ENCODE assay signal across 10 cellular contexts in the genomic region with DNA sequence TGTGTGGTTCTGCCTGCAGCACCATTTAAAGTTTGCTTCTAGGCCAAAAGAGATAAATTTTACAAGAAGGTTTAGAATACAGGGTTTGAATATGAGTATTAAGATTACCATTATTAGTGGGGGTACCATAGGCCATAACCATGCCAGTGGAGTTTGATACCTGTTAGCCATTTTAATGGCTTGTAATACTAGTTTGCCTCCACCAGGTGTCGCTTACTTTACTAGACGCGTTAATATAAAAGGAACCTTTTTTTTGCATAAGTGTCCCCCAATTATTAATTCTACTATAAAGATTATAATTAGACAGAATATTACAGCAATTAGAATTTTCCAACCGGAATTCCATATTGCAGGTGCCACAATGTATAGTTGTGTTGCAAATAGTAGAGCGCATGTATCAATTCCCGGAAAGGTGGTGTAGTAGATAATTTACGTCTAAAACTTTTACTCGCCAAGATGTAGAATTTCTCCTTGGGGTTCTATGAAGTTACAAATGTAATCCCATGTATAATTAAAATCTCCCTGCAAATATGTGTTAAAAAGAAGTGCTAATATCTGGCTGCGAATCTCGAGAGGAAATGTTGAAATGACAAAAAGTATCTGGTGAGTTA. TPM values are rescaled to one million over a fixed set of nuclear protein-coding genes. Genes with fewer than 3 reads are reported as not detected.
DNase-seq lines count a peak whose midpoint lies in the region; ATAC-seq, FAIRE-seq and TF ChIP-seq lines count a peak whose summit lies in the region.
"Had no signal": no experiment of that assay in that cellular context is flagged by ENCODE, and none has a peak within 500 bp of the region (broad histone marks: within the 10 kb centered on the region; RNA-seq: fewer than 3 reads in every experiment).

No MANE protein-coding gene starts in this region.

- no peak for ATAC-seq in Right ventricle myocardium superior (ENCODE audit: poor library complexity)
- ATAC-seq in Panc1 = no peak
- no peak for ATAC-seq in GM21723 (IDR thresholded peaks at IDR 0.05; ENCODE audit: unreplicated experiment)
- no peak for ATAC-seq in GM18909 (IDR thresholded peaks at IDR 0.05; ENCODE audit: poor library complexity, unreplicated experiment)
- ATAC-seq: left cardiac atrium had no signal

- DNase-seq in left ventricle myocardium inferior (no peak), Right ventricle myocardium superior (no peak), Panc1 (ENCODE audit: low read depth, low spot score) (no peak), fibroblast of the aortic adventitia (ENCODE audit: low read depth) (peak; percentile 2), urothelium cell line (ENCODE audit: low spot score) (peak; percentile 17), uterus (no peak)
- DNase-seq: activated T-cell treated with anti-CD3 and anti-CD28 coated beads, Interleukin-2, amount 50 U/mL, for 1 hour; left cardiac atrium had no signal

- H3K27me3 ChIP-seq in left ventricle myocardium inferior (ENCODE audit: low read depth) (peaks cover 19% of the 10 kb centered on the region), Panc1 (ENCODE audit: control insufficient read depth, insufficient read depth, low read length) (peaks cover 2% of the 10 kb centered on the region; the same call in 1 of the 2 replicates), uterus (no peaks in the 10 kb centered on the region)

- no peaks in the 10 kb centered on the region for H3K36me3 ChIP-seq in left ventricle myocardium inferior
- no peaks in the 10 kb centered on the region for H3K36me3 ChIP-seq in Panc1 (ENCODE audit: control insufficient read depth, insufficient read depth, low read length)
- no peaks in the 10 kb centered on the region for H3K36me3 ChIP-seq in uterus

- no peaks in the 10 kb centered on the region for H3K4me1 ChIP-seq in left ventricle myocardium inferior
- no peaks in the 10 kb centered on the region for H3K4me1 ChIP-seq in Panc1 (ENCODE audit: control insufficient read depth, insufficient read depth, low read length)
- H3K4me1 ChIP-seq in uterus = no peaks in the 10 kb centered on the region

- CTCF ChIA-PET in Panc1 (lab: Charles Lee) = interaction anchor here (1.1 kb wide), 1 partner anchor 26 kb away, joined by 7 read pairs; no protein-coding TSS in a partner anchor

- no peak for FAIRE-seq in urothelium cell line (lab: Jason Lieb, UNC)

- H3K9me3 ChIP-seq in left ventricle myocardium inferior (replicated peaks) (no peaks in the 10 kb centered on the region), Panc1 (ENCODE audit: control insufficient read depth, insufficient read depth, low read depth, low read length) (no peaks in the 10 kb centered on the region), uterus (no peaks in the 10 kb centered on the region)

- no peak overlapping the region for H3K4me3 ChIP-seq in left ventricle myocardium inferior
- H3K4me3 ChIP-seq in Panc1 (ENCODE audit: low read depth in 2 of 2, low read length in 2 of 2) = no peak overlapping the region
- no peak overlapping the region for H3K4me3 ChIP-seq in fibroblast of the aortic adventitia (ENCODE audit: low read depth, low read length)
- H3K4me3 ChIP-seq in uterus = no peak overlapping the region

- no TSS peak for BruUV-seq in Panc1 (replicated peaks; lab: Mats Ljungman, UMichigan)

- no peak for TF ChIP-seq POLR2A in uterus (IDR thresholded peaks at IDR 0.05)

- H3K27ac ChIP-seq in left ventricle myocardium inferior (replicated peaks) (no peak overlapping the region), Panc1 (ENCODE audit: low read length) (no peak overlapping the region), uterus (no peak overlapping the region)

- POLR2A ChIA-PET in Panc1 (lab: Charles Lee) = no interaction called here

- TF ChIP-seq CTCF in left ventricle myocardium inferior (IDR thresholded peaks at IDR 0.05; ENCODE audit: borderline replicate concordance) = peak; percentile 45
- peak; percentile 81 for TF ChIP-seq CTCF in Panc1 (IDR thresholded peaks at IDR 0.05)
- TF ChIP-seq CTCF in fibroblast of the aortic adventitia (IDR thresholded peaks at IDR 0.05; ENCODE audit: insufficient read depth, low read length) = peak; percentile 51
- TF ChIP-seq CTCF in uterus (IDR thresholded peaks at IDR 0.05) = peak in 1 of 4 experiments; percentile 18

- in situ Hi-C loops in Panc1 (cut with HindIII; ENCODE audit: low pct_unique_long_range_greater_than_20kb, low sequenced_read_pairs) = no loop called here

- intact Hi-C loops in left ventricle myocardium inferior (cut with micrococcal nuclease) = no loop called here
- intact Hi-C loops in Right ventricle myocardium superior (cut with DNase I) = no loop called here
- intact Hi-C loops in Panc1 (cut with micrococcal nuclease; ENCODE audit: unreplicated experiment) = loop anchor here (5.0 kb wide), 1 partner anchor 76 kb away; no protein-coding TSS in a partner anchor
- intact Hi-C loops in uterus (cut with DNase I; ENCODE audit: low total_unique reads) = no loop called here

RNA-seq across cellular contexts. Expression of a gene that starts 16.1 kb away (rescaled TPM):
- total RNA-seq in left ventricle myocardium inferior = not detected
- total RNA-seq in Right ventricle myocardium superior = not detected
- not detected for total RNA-seq in Panc1 (2021; ENCODE audit: unreplicated experiment)
- polyA plus RNA-seq in Panc1 (2012; ENCODE audit: insufficient read length) = not detected
- total RNA-seq in fibroblast of the aortic adventitia (ENCODE audit: low replicate concordance) = not detected in 2 replicates
- total RNA-seq in uterus = not detected

RNA-seq across cellular contexts. Expression of a gene that starts 35.1 kb away (rescaled TPM):
- total RNA-seq in left ventricle myocardium inferior = 13.1 TPM
- 11.9 TPM for total RNA-seq in Right ventricle myocardium superior
- 0.23 TPM for total RNA-seq in Panc1 (2021; ENCODE audit: unreplicated experiment)
- not detected for polyA plus RNA-seq in Panc1 (2012; ENCODE audit: insufficient read length)
- not detected in 2 replicates for total RNA-seq in fibroblast of the aortic adventitia (ENCODE audit: low replicate concordance)
- total RNA-seq in uterus = 10 to 100 TPM; 11.0 to 45.9 (median 29.0) TPM

RNA-seq across cellular contexts. Expression of a gene that starts 53.1 kb away (rescaled TPM):
- total RNA-seq in left ventricle myocardium inferior = 1.1 TPM
- 0.97 TPM for total RNA-seq in Right ventricle myocardium superior
- not detected for total RNA-seq in Panc1 (2021; ENCODE audit: unreplicated experiment)
- not detected for polyA plus RNA-seq in Panc1 (2012; ENCODE audit: insufficient read length)
- total RNA-seq in fibroblast of the aortic adventitia (ENCODE audit: low replicate concordance) = not detected in 2 replicates
- 1 to 10 TPM in 1 of 4 donors, under 1 TPM in 1, not detected in 2; 0.26 to 1.7 TPM for total RNA-seq in uterus

Comparison
In these comparisons a context has a peak if more than half of its experiments do, and no peak if none do; other contexts are left out.
1. DNase-seq: peak in fibroblast of the aortic adventitia (single experiment) and urothelium cell line (single experiment); none in left ventricle myocardium inferior (single experiment), Right ventricle myocardium superior (single experiment), Panc1 (single experiment) and uterus (0 of 2).